1 cellular context compared by ENCODE assay signal in the genomic region with DNA sequence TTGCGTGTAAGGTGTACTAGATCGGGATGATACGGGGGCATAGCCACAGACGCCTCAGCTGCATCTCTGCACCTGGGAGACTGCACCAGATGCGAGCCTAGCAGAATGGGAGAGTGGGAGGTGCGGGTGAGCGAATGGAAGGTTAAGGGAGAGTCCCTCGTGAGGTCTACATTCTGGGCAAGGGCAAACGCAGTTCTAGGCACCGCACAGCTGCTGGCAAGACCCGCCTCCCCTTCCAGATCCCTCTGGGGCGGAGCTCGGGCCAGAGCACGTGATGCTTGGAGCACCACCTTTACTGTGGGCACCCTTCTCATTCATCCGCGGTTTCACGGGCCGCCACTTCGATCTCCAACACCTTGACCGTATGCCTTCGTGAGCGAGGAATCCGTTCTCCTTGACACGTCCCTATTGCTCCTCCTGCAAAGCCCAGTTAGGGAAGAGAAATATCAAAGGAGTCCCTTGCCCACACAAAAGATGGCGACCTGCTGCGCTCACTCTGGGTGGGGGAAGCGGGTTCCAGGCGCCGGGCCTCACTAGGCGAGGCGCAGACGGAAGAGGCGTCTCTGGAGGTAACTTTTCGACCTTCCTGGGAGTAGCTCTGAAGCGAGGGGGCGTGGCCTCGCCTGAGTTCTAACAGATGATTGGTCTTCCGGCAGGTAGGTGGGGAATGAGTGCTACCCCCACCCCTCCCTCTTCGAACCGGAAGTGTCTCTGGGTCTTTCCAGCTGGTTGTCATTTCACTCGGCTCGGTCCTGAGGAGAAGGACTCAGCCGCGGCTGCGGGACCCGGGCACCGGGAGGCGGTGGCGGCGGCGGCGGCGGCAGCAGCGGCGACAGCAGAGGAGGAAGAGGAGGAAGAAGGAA.
TF ChIP-seq lines count a peak whose summit lies in the region.

A gene (plus strand): TSS at position 740 of the 863 bp plus-strand sequence. CDS start 1,385 bp downstream, outside the sequence.

TF ChIP-seq in K562, 482 proteins besides CTCF, POLR2A, EP300 and RAD21 (continued from another document and continues in another):
- TF ChIP-seq ESRRB (CRISPR knock-in tag; IDR thresholded peaks at IDR 0.05; ENCODE audit: borderline replicate concordance): no peak
- TF ChIP-seq GABPA (tag; conservative IDR thresholded peaks at IDR 0.05; ENCODE audit: low read depth): peak; percentile 96
- TF ChIP-seq, protein P1, sequence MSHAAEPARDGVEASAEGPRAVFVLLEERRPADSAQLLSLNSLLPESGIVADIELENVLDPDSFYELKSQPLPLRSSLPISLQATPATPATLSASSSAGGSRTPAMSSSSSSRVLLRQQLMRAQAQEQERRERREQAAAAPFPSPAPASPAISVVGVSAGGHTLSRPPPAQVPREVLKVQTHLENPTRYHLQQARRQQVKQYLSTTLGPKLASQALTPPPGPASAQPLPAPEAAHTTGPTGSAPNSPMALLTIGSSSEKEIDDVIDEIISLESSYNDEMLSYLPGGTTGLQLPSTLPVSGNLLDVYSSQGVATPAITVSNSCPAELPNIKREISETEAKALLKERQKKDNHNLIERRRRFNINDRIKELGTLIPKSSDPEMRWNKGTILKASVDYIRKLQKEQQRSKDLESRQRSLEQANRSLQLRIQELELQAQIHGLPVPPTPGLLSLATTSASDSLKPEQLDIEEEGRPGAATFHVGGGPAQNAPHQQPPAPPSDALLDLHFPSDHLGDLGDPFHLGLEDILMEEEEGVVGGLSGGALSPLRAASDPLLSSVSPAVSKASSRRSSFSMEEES (CRISPR knock-in tag; IDR thresholded peaks at IDR 0.05): peak; percentile 95
- TF ChIP-seq SRSF7 (optimal IDR thresholded peaks at IDR 0.05; ENCODE audit: low read depth, low read length): no peak
- TF ChIP-seq, protein P2, sequence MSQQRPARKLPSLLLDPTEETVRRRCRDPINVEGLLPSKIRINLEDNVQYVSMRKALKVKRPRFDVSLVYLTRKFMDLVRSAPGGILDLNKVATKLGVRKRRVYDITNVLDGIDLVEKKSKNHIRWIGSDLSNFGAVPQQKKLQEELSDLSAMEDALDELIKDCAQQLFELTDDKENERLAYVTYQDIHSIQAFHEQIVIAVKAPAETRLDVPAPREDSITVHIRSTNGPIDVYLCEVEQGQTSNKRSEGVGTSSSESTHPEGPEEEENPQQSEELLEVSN (IDR thresholded peaks at IDR 0.05; ENCODE audit: borderline replicate concordance in 1 of 2, extremely low read depth in 1 of 2, insufficient read depth in 1 of 2, insufficient read length in 1 of 2, low read depth in 1 of 2, low read length in 1 of 2, poor library complexity in 1 of 2, severe bottlenecking in 1 of 2): peak; percentile 57 to 59
- TF ChIP-seq ZBTB1 (CRISPR knock-in tag; IDR thresholded peaks at IDR 0.05; ENCODE audit: borderline replicate concordance, low read depth): no peak
- TF ChIP-seq CBX5 (IDR thresholded peaks at IDR 0.05; ENCODE audit: borderline replicate concordance, low read depth): no peak
- no peak for TF ChIP-seq FUS (optimal IDR thresholded peaks at IDR 0.05; ENCODE audit: low read depth, low read length)
- no peak for TF ChIP-seq SAFB2 (IDR thresholded peaks at IDR 0.05; ENCODE audit: borderline replicate concordance, low read depth, low read length, severe bottlenecking)
- TF ChIP-seq ZKSCAN8 (CRISPR knock-in tag; IDR thresholded peaks at IDR 0.05): no peak
- no peak for TF ChIP-seq RBBP5 (IDR thresholded peaks at IDR 0.05; ENCODE audit: borderline replicate concordance, insufficient read depth, low read length, poor library complexity, severe bottlenecking)
- TF ChIP-seq, protein P3, sequence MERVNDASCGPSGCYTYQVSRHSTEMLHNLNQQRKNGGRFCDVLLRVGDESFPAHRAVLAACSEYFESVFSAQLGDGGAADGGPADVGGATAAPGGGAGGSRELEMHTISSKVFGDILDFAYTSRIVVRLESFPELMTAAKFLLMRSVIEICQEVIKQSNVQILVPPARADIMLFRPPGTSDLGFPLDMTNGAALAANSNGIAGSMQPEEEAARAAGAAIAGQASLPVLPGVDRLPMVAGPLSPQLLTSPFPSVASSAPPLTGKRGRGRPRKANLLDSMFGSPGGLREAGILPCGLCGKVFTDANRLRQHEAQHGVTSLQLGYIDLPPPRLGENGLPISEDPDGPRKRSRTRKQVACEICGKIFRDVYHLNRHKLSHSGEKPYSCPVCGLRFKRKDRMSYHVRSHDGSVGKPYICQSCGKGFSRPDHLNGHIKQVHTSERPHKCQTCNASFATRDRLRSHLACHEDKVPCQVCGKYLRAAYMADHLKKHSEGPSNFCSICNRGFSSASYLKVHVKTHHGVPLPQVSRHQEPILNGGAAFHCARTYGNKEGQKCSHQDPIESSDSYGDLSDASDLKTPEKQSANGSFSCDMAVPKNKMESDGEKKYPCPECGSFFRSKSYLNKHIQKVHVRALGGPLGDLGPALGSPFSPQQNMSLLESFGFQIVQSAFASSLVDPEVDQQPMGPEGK (CRISPR knock-in tag; IDR thresholded peaks at IDR 0.05; ENCODE audit: borderline replicate concordance): no peak
- no peak for TF ChIP-seq GATAD2B (IDR thresholded peaks at IDR 0.05; ENCODE audit: borderline replicate concordance)
- TF ChIP-seq MCM2 (IDR thresholded peaks at IDR 0.05; ENCODE audit: low read depth): no peak
- no peak for TF ChIP-seq SETDB1 (IDR thresholded peaks at IDR 0.05; ENCODE audit: low read length)
- TF ChIP-seq XRCC5 (IDR thresholded peaks at IDR 0.05; ENCODE audit: low read depth, low read length): peak; percentile 86
- TF ChIP-seq RBFOX2 (IDR thresholded peaks at IDR 0.05; ENCODE audit: low read depth, low read length): peak; percentile 100
- TF ChIP-seq TARDBP (IDR thresholded peaks at IDR 0.05): 0 out of 2 replicates have a peak, but pooled peaks have one; percentile 48
- TF ChIP-seq, protein P4, sequence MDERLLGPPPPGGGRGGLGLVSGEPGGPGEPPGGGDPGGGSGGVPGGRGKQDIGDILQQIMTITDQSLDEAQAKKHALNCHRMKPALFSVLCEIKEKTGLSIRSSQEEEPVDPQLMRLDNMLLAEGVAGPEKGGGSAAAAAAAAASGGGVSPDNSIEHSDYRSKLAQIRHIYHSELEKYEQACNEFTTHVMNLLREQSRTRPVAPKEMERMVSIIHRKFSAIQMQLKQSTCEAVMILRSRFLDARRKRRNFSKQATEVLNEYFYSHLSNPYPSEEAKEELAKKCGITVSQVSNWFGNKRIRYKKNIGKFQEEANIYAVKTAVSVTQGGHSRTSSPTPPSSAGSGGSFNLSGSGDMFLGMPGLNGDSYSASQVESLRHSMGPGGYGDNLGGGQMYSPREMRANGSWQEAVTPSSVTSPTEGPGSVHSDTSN (CRISPR knock-in tag; IDR thresholded peaks at IDR 0.05; ENCODE audit: low read depth): no peak
- TF ChIP-seq, protein P4 (tag; conservative IDR thresholded peaks at IDR 0.05; ENCODE audit: low read depth): no peak
- TF ChIP-seq, protein P5, sequence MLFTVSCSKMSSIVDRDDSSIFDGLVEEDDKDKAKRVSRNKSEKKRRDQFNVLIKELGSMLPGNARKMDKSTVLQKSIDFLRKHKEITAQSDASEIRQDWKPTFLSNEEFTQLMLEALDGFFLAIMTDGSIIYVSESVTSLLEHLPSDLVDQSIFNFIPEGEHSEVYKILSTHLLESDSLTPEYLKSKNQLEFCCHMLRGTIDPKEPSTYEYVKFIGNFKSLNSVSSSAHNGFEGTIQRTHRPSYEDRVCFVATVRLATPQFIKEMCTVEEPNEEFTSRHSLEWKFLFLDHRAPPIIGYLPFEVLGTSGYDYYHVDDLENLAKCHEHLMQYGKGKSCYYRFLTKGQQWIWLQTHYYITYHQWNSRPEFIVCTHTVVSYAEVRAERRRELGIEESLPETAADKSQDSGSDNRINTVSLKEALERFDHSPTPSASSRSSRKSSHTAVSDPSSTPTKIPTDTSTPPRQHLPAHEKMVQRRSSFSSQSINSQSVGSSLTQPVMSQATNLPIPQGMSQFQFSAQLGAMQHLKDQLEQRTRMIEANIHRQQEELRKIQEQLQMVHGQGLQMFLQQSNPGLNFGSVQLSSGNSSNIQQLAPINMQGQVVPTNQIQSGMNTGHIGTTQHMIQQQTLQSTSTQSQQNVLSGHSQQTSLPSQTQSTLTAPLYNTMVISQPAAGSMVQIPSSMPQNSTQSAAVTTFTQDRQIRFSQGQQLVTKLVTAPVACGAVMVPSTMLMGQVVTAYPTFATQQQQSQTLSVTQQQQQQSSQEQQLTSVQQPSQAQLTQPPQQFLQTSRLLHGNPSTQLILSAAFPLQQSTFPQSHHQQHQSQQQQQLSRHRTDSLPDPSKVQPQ (CRISPR knock-in tag; IDR thresholded peaks at IDR 0.05; ENCODE audit: borderline replicate concordance): no peak
- no peak for TF ChIP-seq PTBP1 (IDR thresholded peaks at IDR 0.05; ENCODE audit: low read depth, low read length)
- TF ChIP-seq, protein P6, sequence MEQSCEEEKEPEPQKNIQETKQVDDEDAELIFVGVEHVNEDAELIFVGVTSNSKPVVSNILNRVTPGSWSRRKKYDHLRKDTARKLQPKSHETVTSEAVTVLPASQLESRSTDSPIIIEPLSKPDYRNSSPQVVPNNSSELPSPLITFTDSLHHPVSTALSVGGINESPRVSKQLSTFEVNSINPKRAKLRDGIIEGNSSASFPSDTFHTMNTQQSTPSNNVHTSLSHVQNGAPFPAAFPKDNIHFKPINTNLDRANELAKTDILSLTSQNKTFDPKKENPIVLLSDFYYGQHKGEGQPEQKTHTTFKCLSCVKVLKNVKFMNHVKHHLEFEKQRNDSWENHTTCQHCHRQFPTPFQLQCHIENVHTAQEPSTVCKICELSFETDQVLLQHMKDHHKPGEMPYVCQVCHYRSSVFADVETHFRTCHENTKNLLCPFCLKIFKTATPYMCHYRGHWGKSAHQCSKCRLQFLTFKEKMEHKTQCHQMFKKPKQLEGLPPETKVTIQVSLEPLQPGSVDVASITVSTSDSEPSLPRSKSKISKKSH (CRISPR knock-in tag; IDR thresholded peaks at IDR 0.05): no peak
- no peak for TF ChIP-seq BCOR (IDR thresholded peaks at IDR 0.05)
- TF ChIP-seq MCM7 (IDR thresholded peaks at IDR 0.05): no peak
- no peak for TF ChIP-seq ZNF165 (CRISPR knock-in tag; IDR thresholded peaks at IDR 0.05; ENCODE audit: borderline replicate concordance)
- TF ChIP-seq ERF (CRISPR knock-in tag; IDR thresholded peaks at IDR 0.05): no peak
- TF ChIP-seq SMC3 (conservative IDR thresholded peaks at IDR 0.05; ENCODE audit: insufficient read depth, low read depth, low read length): no peak
- no peak for TF ChIP-seq NFE2 (IDR thresholded peaks at IDR 0.05; ENCODE audit: low read depth)
- TF ChIP-seq, protein P7, sequence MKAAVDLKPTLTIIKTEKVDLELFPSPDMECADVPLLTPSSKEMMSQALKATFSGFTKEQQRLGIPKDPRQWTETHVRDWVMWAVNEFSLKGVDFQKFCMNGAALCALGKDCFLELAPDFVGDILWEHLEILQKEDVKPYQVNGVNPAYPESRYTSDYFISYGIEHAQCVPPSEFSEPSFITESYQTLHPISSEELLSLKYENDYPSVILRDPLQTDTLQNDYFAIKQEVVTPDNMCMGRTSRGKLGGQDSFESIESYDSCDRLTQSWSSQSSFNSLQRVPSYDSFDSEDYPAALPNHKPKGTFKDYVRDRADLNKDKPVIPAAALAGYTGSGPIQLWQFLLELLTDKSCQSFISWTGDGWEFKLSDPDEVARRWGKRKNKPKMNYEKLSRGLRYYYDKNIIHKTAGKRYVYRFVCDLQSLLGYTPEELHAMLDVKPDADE (conservative IDR thresholded peaks at IDR 0.05; ENCODE audit: control insufficient read depth, low read depth, low read length): peak; percentile 92
- TF ChIP-seq, protein P8, sequence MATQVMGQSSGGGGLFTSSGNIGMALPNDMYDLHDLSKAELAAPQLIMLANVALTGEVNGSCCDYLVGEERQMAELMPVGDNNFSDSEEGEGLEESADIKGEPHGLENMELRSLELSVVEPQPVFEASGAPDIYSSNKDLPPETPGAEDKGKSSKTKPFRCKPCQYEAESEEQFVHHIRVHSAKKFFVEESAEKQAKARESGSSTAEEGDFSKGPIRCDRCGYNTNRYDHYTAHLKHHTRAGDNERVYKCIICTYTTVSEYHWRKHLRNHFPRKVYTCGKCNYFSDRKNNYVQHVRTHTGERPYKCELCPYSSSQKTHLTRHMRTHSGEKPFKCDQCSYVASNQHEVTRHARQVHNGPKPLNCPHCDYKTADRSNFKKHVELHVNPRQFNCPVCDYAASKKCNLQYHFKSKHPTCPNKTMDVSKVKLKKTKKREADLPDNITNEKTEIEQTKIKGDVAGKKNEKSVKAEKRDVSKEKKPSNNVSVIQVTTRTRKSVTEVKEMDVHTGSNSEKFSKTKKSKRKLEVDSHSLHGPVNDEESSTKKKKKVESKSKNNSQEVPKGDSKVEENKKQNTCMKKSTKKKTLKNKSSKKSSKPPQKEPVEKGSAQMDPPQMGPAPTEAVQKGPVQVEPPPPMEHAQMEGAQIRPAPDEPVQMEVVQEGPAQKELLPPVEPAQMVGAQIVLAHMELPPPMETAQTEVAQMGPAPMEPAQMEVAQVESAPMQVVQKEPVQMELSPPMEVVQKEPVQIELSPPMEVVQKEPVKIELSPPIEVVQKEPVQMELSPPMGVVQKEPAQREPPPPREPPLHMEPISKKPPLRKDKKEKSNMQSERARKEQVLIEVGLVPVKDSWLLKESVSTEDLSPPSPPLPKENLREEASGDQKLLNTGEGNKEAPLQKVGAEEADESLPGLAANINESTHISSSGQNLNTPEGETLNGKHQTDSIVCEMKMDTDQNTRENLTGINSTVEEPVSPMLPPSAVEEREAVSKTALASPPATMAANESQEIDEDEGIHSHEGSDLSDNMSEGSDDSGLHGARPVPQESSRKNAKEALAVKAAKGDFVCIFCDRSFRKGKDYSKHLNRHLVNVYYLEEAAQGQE (CRISPR knock-in tag; IDR thresholded peaks at IDR 0.05; ENCODE audit: low read depth): 0 out of 2 replicates have a peak, but pooled peaks have one; percentile 55
- TF ChIP-seq TRIM24 (IDR thresholded peaks at IDR 0.05): no peak
- no peak for TF ChIP-seq XRCC4 (IDR thresholded peaks at IDR 0.05; ENCODE audit: extremely low read depth, insufficient read depth, insufficient read length)
- no peak for TF ChIP-seq HDGF (IDR thresholded peaks at IDR 0.05)
- peak; percentile 96 for TF ChIP-seq RAD51 (IDR thresholded peaks at IDR 0.05; ENCODE audit: borderline replicate concordance, low read depth)
